11 cellular contexts compared by ENCODE assay signal in genomic region chr6:118252474-118252873, GRCh38.
DNase-seq lines count a peak whose midpoint lies in the region; ATAC-seq, FAIRE-seq and TF ChIP-seq lines count a peak whose summit lies in the region.
"Had no signal": no experiment of that assay in that cellular context is flagged by ENCODE, and none has a peak within 500 bp of the region (broad histone marks: within the 10 kb centered on the region; RNA-seq: fewer than 3 reads in every experiment).

No MANE protein-coding gene starts in this region.

- no peak overlapping the region for H3K9ac ChIP-seq in K562 (ENCODE audit: insufficient read depth in 1 of 2, low read depth in 2 of 2, low read length in 2 of 2)

- FAIRE-seq in K562 (lab: Jason Lieb, UNC) = no peak
- FAIRE-seq: A204.1 had no signal

- H3K36me3 ChIP-seq in K562 (ENCODE audit: control insufficient read depth, insufficient read depth, low read length) = no peaks in the 10 kb centered on the region

- CTCF ChIA-PET in K562 (lab: Yijun Ruan, JAX; ENCODE audit: low intra/inter-chr PET ratio) = no interaction called here

- ATAC-seq in GM21825 (IDR thresholded peaks at IDR 0.05; ENCODE audit: unreplicated experiment) = peak; percentile 81
- ATAC-seq in K562 = peak; percentile 60
- ATAC-seq in left cardiac atrium = no peak
- ATAC-seq in left ventricle myocardium superior = no peak

- no peaks in the 10 kb centered on the region for H4K20me1 ChIP-seq in K562 (replicated peaks; ENCODE audit: control insufficient read depth, insufficient read depth, low read length)

- H2AFZ ChIP-seq in K562 (ENCODE audit: low read depth, low read length) = no peak overlapping the region

- no peaks in the 10 kb centered on the region for H3K9me1 ChIP-seq in K562 (ENCODE audit: control insufficient read depth, insufficient read depth, low read length)

- TF ChIP-seq RAD21 in K562 (CRISPR knock-in tag; conservative IDR thresholded peaks at IDR 0.05 in 1 of 2, IDR thresholded peaks at IDR 0.05 in 1 of 2) = peak in 1 of 2 experiments; percentile 26; a peak in 1 of 4 replicates

- no peaks in the 10 kb centered on the region for H3K9me3 ChIP-seq in K562 (replicated peaks; ENCODE audit: control insufficient read depth, insufficient read depth, low read depth, low read length)

- H3K4me3 ChIP-seq in Jurkat, Clone E6-1 (ENCODE audit: low read length) = no peak overlapping the region
- no peak overlapping the region for H3K4me3 ChIP-seq in K562
- H3K4me3 ChIP-seq: lung had no signal

- no TSS peak for BruUV-seq in K562 (replicated peaks; lab: Mats Ljungman, UMichigan)

- no peaks in the 10 kb centered on the region for H3K79me2 ChIP-seq in K562 (ENCODE audit: control insufficient read depth, insufficient read depth, low read length)

- DNase-seq in SIG-M5 treated with dmso at 0.1 percent for 504 hours (lab: John Stamatoyannopoulos, UW; ENCODE audit: unreplicated experiment) = peak; percentile 35
- DNase-seq in SIG-M5 (lab: John Stamatoyannopoulos, UW) = no peak
- peak; percentile 14 for DNase-seq in Jurkat, Clone E6-1 (ENCODE audit: low read depth, low spot score)
- DNase-seq in K562 (ENCODE audit: extremely low read depth in 1 of 4, low spot score in 3 of 4) = peak in 1 of 4 experiments; percentile 8
- no peak for DNase-seq in DMS 273 (lab: John Stamatoyannopoulos, UW; ENCODE audit: unreplicated experiment)
- no peak for DNase-seq in left cardiac atrium
- no peak for DNase-seq in left ventricle myocardium superior
- DNase-seq: retina had no signal

- H3K27me3 ChIP-seq in K562 (ENCODE audit: control insufficient read depth in 2 of 2, insufficient read depth in 2 of 2, low read length in 2 of 2) = no peaks in the 10 kb centered on the region; a peak in 2 of 5 replicates

- WGBS in K562 (ENCODE audit: insufficient coverage, low coverage, missing lambda C conversion rate) = 7% methylated on average over 1 of the region's 1 CpG

- H3K4me1 ChIP-seq in K562 (replicated peaks in 1 of 2; ENCODE audit: control insufficient read depth in 2 of 2, insufficient read depth in 2 of 2, low read length in 2 of 2) = no peaks in the 10 kb centered on the region

- H3K27ac ChIP-seq in K562 (ENCODE audit: extremely low read depth, low read depth, low read length) = no peak overlapping the region

- TF ChIP-seq EP300 in K562 (IDR thresholded peaks at IDR 0.05; ENCODE audit: low read length) = no peak

- TF ChIP-seq POLR2A in K562 (conservative IDR thresholded peaks at IDR 0.05) = no peak

- no peak overlapping the region for H3K4me2 ChIP-seq in K562 (ENCODE audit: insufficient read depth, low read length)

- POLR2A ChIA-PET in K562 (lab: Yijun Ruan, JAX) = no interaction called here

- intact Hi-C loops in K562 (cut with micrococcal nuclease) (loop anchor here (10.0 kb wide), 2 partner anchors 268 to 908 kb away; no protein-coding TSS in a partner anchor), left cardiac atrium (cut with DNase I) (no loop called here), left ventricle myocardium superior (cut with micrococcal nuclease) (no loop called here)

- in situ Hi-C loops in K562 (cut with MboI) = no loop called here

- peak; percentile 7 to 26 (median 12); a peak in 2 of 6 replicates for TF ChIP-seq CTCF in K562 (IDR thresholded peaks at IDR 0.05 in 2 of 3, conservative IDR thresholded peaks at IDR 0.05 in 1 of 3; ENCODE audit: insufficient read depth in 2 of 3, low read depth in 1 of 3, low read length in 3 of 3)

TF ChIP-seq in K562, 482 proteins besides CTCF, POLR2A, EP300 and RAD21:
- TF ChIP-seq MEF2A (IDR thresholded peaks at IDR 0.05; ENCODE audit: control insufficient read depth, low read depth, low read length) (peak; percentile 45; the same call in 1 of the 2 replicates), NCOA1 (IDR thresholded peaks at IDR 0.05; ENCODE audit: low read depth) (no peak), SMAD4 (CRISPR knock-in tag; conservative IDR thresholded peaks at IDR 0.05) (no peak), MEF2D (tag; conservative IDR thresholded peaks at IDR 0.05; ENCODE audit: low read depth) (0 out of 2 replicates have a peak, but pooled peaks have one; percentile 46)

Comparison
In these comparisons a context has a peak if more than half of its experiments do, and no peak if none do; other contexts are left out.
1. DNase-seq: peak in SIG-M5 treated with dmso at 0.1 percent for 504 hours (single experiment) and Jurkat, Clone E6-1 (single experiment); none in SIG-M5 (single experiment), DMS 273 (single experiment), left cardiac atrium (single experiment) and left ventricle myocardium superior (single experiment).
2. ATAC-seq: peak in GM21825 (single experiment) and K562 (single experiment); none in left cardiac atrium (0 of 2) and left ventricle myocardium superior (single experiment).